Comparison of ENCODE assay signal across 14 cellular contexts in the genomic region with DNA sequence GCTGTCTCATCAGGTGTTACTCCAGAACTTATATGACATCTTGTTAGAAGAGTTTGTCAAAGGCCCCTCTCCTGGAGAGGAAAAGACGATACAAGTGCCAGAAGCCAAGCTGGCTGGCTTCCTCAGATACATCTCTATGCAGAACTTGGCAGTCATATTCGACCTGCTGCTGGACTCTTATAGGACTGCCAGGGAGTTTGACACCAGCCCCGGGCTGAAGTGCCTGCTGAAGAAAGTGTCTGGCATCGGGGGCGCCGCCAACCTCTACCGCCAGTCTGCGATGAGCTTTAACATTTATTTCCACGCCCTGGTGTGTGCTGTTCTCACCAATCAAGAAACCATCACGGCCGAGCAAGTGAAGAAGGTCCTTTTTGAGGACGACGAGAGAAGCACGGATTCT. TPM values are rescaled to one million over a fixed set of nuclear protein-coding genes. Genes with fewer than 3 reads are reported as not detected.
DNase-seq lines count a peak whose midpoint lies in the region; ATAC-seq and TF ChIP-seq lines count a peak whose summit lies in the region.
"Had no signal": no experiment of that assay in that cellular context is flagged by ENCODE, and none has a peak within 500 bp of the region (broad histone marks: within the 10 kb centered on the region; RNA-seq: fewer than 3 reads in every experiment).

No MANE protein-coding gene starts in this region.

- H4K20me1 ChIP-seq in OCI-LY7 (ENCODE audit: insufficient read depth, low read length): no peaks in the 10 kb centered on the region
- H4K20me1 ChIP-seq: BLaER1 treated with 17β-estradiol and CSF1 and Interleukin-3, amounts not matched to agents 10 nM and 100 nM had no signal

- H3K36me3 Mint-ChIP-seq in naive thymus-derived CD8-positive, alpha-beta T cell: no peaks in the 10 kb centered on the region
- H3K36me3 Mint-ChIP-seq: CD4-positive, CD25-positive, alpha-beta regulatory T cell had no signal

- no peaks in the 10 kb centered on the region for H3K79me2 ChIP-seq in OCI-LY7 (ENCODE audit: insufficient read depth, low read depth, low read length)

- no peak overlapping the region for H3K27ac ChIP-seq in OCI-LY7 (ENCODE audit: low read depth, low read length, poor library complexity, severe bottlenecking)
- H3K27ac ChIP-seq: BLaER1 treated with 17β-estradiol and CSF1 and Interleukin-3, amounts not matched to agents 10 nM and 100 nM; HL-60 had no signal

- H3K4me1 ChIP-seq in OCI-LY7 (ENCODE audit: insufficient read depth, low read length, poor library complexity, severe bottlenecking): no peaks in the 10 kb centered on the region
- H3K4me1 ChIP-seq: BLaER1 treated with 17β-estradiol and CSF1 and Interleukin-3, amounts not matched to agents 10 nM and 100 nM had no signal

- no peak overlapping the region for H2AFZ ChIP-seq in OCI-LY7 (ENCODE audit: low read length)

- no peaks in the 10 kb centered on the region for H3K4me1 Mint-ChIP-seq in naive thymus-derived CD8-positive, alpha-beta T cell
- H3K4me1 Mint-ChIP-seq: CD4-positive, CD25-positive, alpha-beta regulatory T cell had no signal

- H3K27me3 Mint-ChIP-seq in naive thymus-derived CD8-positive, alpha-beta T cell: peaks cover under 1 to 9% (median 4%) of the 10 kb centered on the region in 5 donors

- no peak overlapping the region for H3K4me2 ChIP-seq in OCI-LY7 (ENCODE audit: low read length)
- H3K4me2 ChIP-seq: BLaER1 treated with 17β-estradiol and CSF1 and Interleukin-3, amounts not matched to agents 10 nM and 100 nM had no signal

- CTCF ChIA-PET in OCI-LY7 (lab: Charles Lee; ENCODE audit: unreplicated experiment): no interaction called here

- no peaks in the 10 kb centered on the region for H3K9me3 ChIP-seq in OCI-LY7 (ENCODE audit: low read length)
- H3K9me3 ChIP-seq: BLaER1 treated with 17β-estradiol and CSF1 and Interleukin-3, amounts not matched to agents 10 nM and 100 nM had no signal

- peak; percentile 56 for DNase-seq in Right ventricle myocardium superior
- DNase-seq in cardiac septum (ENCODE audit: low spot score): no peak
- DNase-seq in cerebellum (ENCODE audit: low spot score): peak; percentile 44
- peak; percentile 64 for DNase-seq in left ventricle myocardium superior
- no peak for DNase-seq in OCI-LY7 (ENCODE audit: low spot score)
- no peak for DNase-seq in naive thymus-derived CD8-positive, alpha-beta T cell
- DNase-seq: ACHN; CD4-positive, CD25-positive, alpha-beta regulatory T cell; DMS53; H9 had no signal

- POLR2A ChIA-PET in OCI-LY7 (lab: Charles Lee): no interaction called here
- POLR2A ChIA-PET in naive thymus-derived CD8-positive, alpha-beta T cell (lab: Charles Lee): no interaction called here

- no TSS peak for BruUV-seq in OCI-LY7 (replicated peaks; lab: Mats Ljungman, UMichigan)

- H3K4me3 ChIP-seq in OCI-LY7 (ENCODE audit: low read depth, low read length, poor library complexity, severe bottlenecking): no peak overlapping the region
- H3K4me3 ChIP-seq: BLaER1 treated with 17β-estradiol and CSF1 and Interleukin-3, amounts not matched to agents 10 nM and 100 nM had no signal

- no peaks in the 10 kb centered on the region for H3K9me3 Mint-ChIP-seq in naive thymus-derived CD8-positive, alpha-beta T cell
- H3K9me3 Mint-ChIP-seq: H9 had no signal

- peak overlapping the region in 1 of 10 donors; percentile 31 for H3K27ac Mint-ChIP-seq in naive thymus-derived CD8-positive, alpha-beta T cell

- no peak overlapping the region for H3K4me3 Mint-ChIP-seq in naive thymus-derived CD8-positive, alpha-beta T cell
- H3K4me3 Mint-ChIP-seq: CD4-positive, CD25-positive, alpha-beta regulatory T cell; H9 had no signal

- H3K9me2 ChIP-seq in OCI-LY7 (ENCODE audit: insufficient read depth, low read length): no peaks in the 10 kb centered on the region

- intact Hi-C loops in Right ventricle myocardium superior (cut with DNase I) (no loop called here), cardiac septum (cut with DNase I) (no loop called here), left ventricle myocardium superior (cut with micrococcal nuclease) (no loop called here), OCI-LY7 (cut with micrococcal nuclease; ENCODE audit: unreplicated experiment) (no loop called here)

- no peaks in the 10 kb centered on the region for H3K36me3 ChIP-seq in OCI-LY7 (ENCODE audit: insufficient read depth, low read length)
- H3K36me3 ChIP-seq: BLaER1 treated with 17β-estradiol and CSF1 and Interleukin-3, amounts not matched to agents 10 nM and 100 nM had no signal

- peak; percentile 95 for ATAC-seq in Right ventricle myocardium superior (ENCODE audit: poor library complexity)
- peak; percentile 95 for ATAC-seq in left ventricle myocardium superior
- ATAC-seq in HG02759 (IDR thresholded peaks at IDR 0.05; ENCODE audit: unreplicated experiment): no peak
- ATAC-seq in naive thymus-derived CD8-positive, alpha-beta T cell: no peak

- TF ChIP-seq CTCF in OCI-LY7 (conservative IDR thresholded peaks at IDR 0.05; ENCODE audit: low read length): no peak

RNA-seq across cellular contexts. Expression of gene SMIM28, which starts 43.7 kb away (rescaled TPM):
- total RNA-seq in Right ventricle myocardium superior (not detected), cardiac septum (not detected), cerebellum (not detected), left ventricle myocardium superior (not detected), OCI-LY7 (2022) (not detected in 2 replicates)
- total RNA-seq in OCI-LY7 (2014; rRNA removed; shearing (Covaris generic)): not detected in 2 replicates
- not detected for total RNA-seq in naive thymus-derived CD8-positive, alpha-beta T cell
- not detected for polyA plus RNA-seq in naive thymus-derived CD8-positive, alpha-beta T cell
- total RNA-seq: A172; CD4-positive, CD25-positive, alpha-beta regulatory T cell; H9 had no signal
- polyA plus RNA-seq: CD4-positive, CD25-positive, alpha-beta regulatory T cell had no signal

Comparison
In these comparisons a context has a peak if more than half of its experiments do, and no peak if none do; other contexts are left out.
1. DNase-seq: peak in Right ventricle myocardium superior (single experiment), cerebellum (single experiment) and left ventricle myocardium superior (single experiment); none in cardiac septum (single experiment), OCI-LY7 (single experiment) and naive thymus-derived CD8-positive, alpha-beta T cell (0 of 10).
2. ATAC-seq: peak in Right ventricle myocardium superior (single experiment) and left ventricle myocardium superior (single experiment); none in HG02759 (single experiment) and naive thymus-derived CD8-positive, alpha-beta T cell (0 of 2).